Comparison of ENCODE assay signal across 34 cellular contexts in the genomic region with DNA sequence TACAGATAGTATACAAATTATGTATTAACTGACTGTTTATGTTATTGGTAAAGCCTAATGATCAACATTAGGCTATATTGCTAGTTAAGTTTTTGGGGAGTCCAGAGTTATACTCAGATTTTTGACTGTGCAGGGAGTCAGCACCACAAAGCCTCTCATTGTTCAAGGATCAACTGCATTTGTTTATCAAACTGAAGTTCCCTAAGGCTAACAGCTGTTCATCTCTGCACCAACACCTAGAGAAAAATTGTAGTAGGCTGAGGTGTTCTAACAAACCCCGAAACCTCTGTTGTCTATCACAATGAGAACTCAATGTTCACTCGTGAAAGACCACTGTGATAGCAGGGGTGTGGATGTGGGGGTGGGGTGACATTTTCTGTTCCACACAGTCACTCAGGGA.
"Had no signal": no experiment of that assay in that cellular context is flagged by ENCODE, and none has a peak within 500 bp of the region (broad histone marks: within the 10 kb centered on the region; RNA-seq: fewer than 3 reads in every experiment).

No MANE protein-coding gene starts in this region.

- H3K36me3 ChIP-seq: adrenal gland, brain microvascular endothelial cell, breast epithelium had no signal

- H3K27ac ChIP-seq: adrenal gland, body of pancreas, brain microvascular endothelial cell, breast epithelium, VCaP had no signal

- H3K4me3 Mint-ChIP-seq: activated B cell treated with CpG ODN at 0.5 μM for 24 hours; activated CD4-positive, alpha-beta memory T cell treated with anti-CD3 and anti-CD28 coated beads for 36 hours; activated CD4-positive, alpha-beta T cell treated with anti-CD3 and anti-CD28 coated beads, Interleukin-2, amount 10 ng/mL, durations not matched to agents 24 days and 14 days; activated CD8-positive, alpha-beta T cell treated with anti-CD3 and anti-CD28 coated beads for 36 hours; activated naive CD4-positive, alpha-beta T cell treated with anti-CD3 and anti-CD28 coated beads for 36 hours; activated naive CD8-positive, alpha-beta T cell treated with anti-CD3 and anti-CD28 coated beads for 36 hours; activated T-cell treated with anti-CD3 and anti-CD28 coated beads, Interleukin-2, amount 50 U/mL, for 4 hours; activated T-cell treated with anti-CD3 and anti-CD28 coated beads, Interleukin-2, amount 50 U/mL, for 72 hours; activated T-helper 1 cell treated with anti-CD3 and anti-CD28 coated beads, Interleukin-12 subunit alpha, Interleukin-12 subunit beta, Interleukin-2, Interleukin-4 antibody, amounts not matched to agents 30 ng/mL and 10 ng/mL and 1 ng/mL, durations not matched to agents 14 hours and 24 hours and 36 hours; activated T-helper 17 cell treated with anti-CD3 and anti-CD28 coated beads, Interleukin-2, amount 50 U/mL, for 72 hours; T-helper 1 cell treated with Interleukin-12 subunit alpha and Interleukin-12 subunit beta and Interleukin-4 antibody, amounts not matched to agents 30 μg/mL and 1 μg/mL, for 36 hours; T-helper 2 cell treated with Interferon-gamma antibody and Interleukin-4, amounts not matched to agents 5 μg/mL and 100 μg/mL, for 36 hours had no signal

- H3K4me3 ChIP-seq: adrenal gland, body of pancreas, breast epithelium had no signal

- H3K9me3 Mint-ChIP-seq: activated B cell treated with CpG ODN at 0.5 μM for 24 hours; activated CD4-positive, alpha-beta memory T cell treated with anti-CD3 and anti-CD28 coated beads for 36 hours; activated CD4-positive, alpha-beta T cell treated with anti-CD3 and anti-CD28 coated beads, Interleukin-2, amount 10 ng/mL, durations not matched to agents 24 days and 14 days; activated CD8-positive, alpha-beta T cell treated with anti-CD3 and anti-CD28 coated beads for 36 hours; activated naive CD4-positive, alpha-beta T cell treated with anti-CD3 and anti-CD28 coated beads for 36 hours; activated naive CD8-positive, alpha-beta T cell treated with anti-CD3 and anti-CD28 coated beads for 36 hours; activated T-helper 1 cell treated with anti-CD3 and anti-CD28 coated beads, Interleukin-12 subunit alpha, Interleukin-12 subunit beta, Interleukin-2, Interleukin-4 antibody, amounts not matched to agents 30 ng/mL and 10 ng/mL and 1 ng/mL, durations not matched to agents 14 hours and 24 hours and 36 hours; activated T-helper 17 cell treated with anti-CD3 and anti-CD28 coated beads, Interleukin-2, amount 50 U/mL, for 72 hours; T-helper 1 cell treated with Interleukin-12 subunit alpha and Interleukin-12 subunit beta and Interleukin-4 antibody, amounts not matched to agents 30 μg/mL and 1 μg/mL, for 36 hours; T-helper 2 cell treated with Interferon-gamma antibody and Interleukin-4, amounts not matched to agents 5 μg/mL and 100 μg/mL, for 36 hours had no signal

- H3K27ac Mint-ChIP-seq: activated B cell treated with CpG ODN at 0.5 μM for 24 hours; activated CD4-positive, alpha-beta memory T cell treated with anti-CD3 and anti-CD28 coated beads for 36 hours; activated CD4-positive, alpha-beta T cell treated with anti-CD3 and anti-CD28 coated beads, Interleukin-2, amount 10 ng/mL, durations not matched to agents 24 days and 14 days; activated CD8-positive, alpha-beta T cell treated with anti-CD3 and anti-CD28 coated beads for 36 hours; activated naive CD4-positive, alpha-beta T cell treated with anti-CD3 and anti-CD28 coated beads for 36 hours; activated naive CD4-positive, alpha-beta T cell treated with anti-CD3 and anti-CD28 coated beads, Interleukin-2, amount 50 U/mL, for 72 hours; activated naive CD8-positive, alpha-beta T cell treated with anti-CD3 and anti-CD28 coated beads for 36 hours; activated T-cell treated with anti-CD3 and anti-CD28 coated beads, Interleukin-2, amount 50 U/mL, for 72 hours; activated T-helper 1 cell treated with anti-CD3 and anti-CD28 coated beads, Interleukin-12 subunit alpha, Interleukin-12 subunit beta, Interleukin-2, Interleukin-4 antibody, amounts not matched to agents 30 ng/mL and 10 ng/mL and 1 ng/mL, durations not matched to agents 14 hours and 24 hours and 36 hours; activated T-helper 17 cell treated with anti-CD3 and anti-CD28 coated beads, Interleukin-2, amount 50 U/mL, for 72 hours; T-helper 1 cell treated with Interleukin-12 subunit alpha and Interleukin-12 subunit beta and Interleukin-4 antibody, amounts not matched to agents 30 μg/mL and 1 μg/mL, for 36 hours; T-helper 2 cell treated with Interferon-gamma antibody and Interleukin-4, amounts not matched to agents 5 μg/mL and 100 μg/mL, for 36 hours had no signal

- DNase-seq: activated B cell treated with CpG ODN at 0.5 μM for 24 hours; activated CD4-positive, alpha-beta memory T cell treated with anti-CD3 and anti-CD28 coated beads for 36 hours; activated CD4-positive, alpha-beta T cell treated with anti-CD3 and anti-CD28 coated beads for 4 hours; activated CD4-positive, alpha-beta T cell treated with anti-CD3 and anti-CD28 coated beads, Interleukin-2, amount 10 ng/mL, durations not matched to agents 24 days and 14 days; activated CD4-positive, alpha-beta T cell treated with anti-CD3 and anti-CD28 coated beads, Interleukin-2, amount 50 U/mL, for 1 hour; activated CD4-positive, alpha-beta T cell treated with anti-CD3 and anti-CD28 coated beads, Interleukin-2, amount 50 U/mL, for 4 hours; activated CD4-positive, CD25-positive, alpha-beta regulatory T cell treated with anti-CD3 and anti-CD28 coated beads, Interleukin-2, amount 50 U/mL, for 72 hours; activated CD8-positive, alpha-beta memory T cell treated with anti-CD3 and anti-CD28 coated beads, Interleukin-2, amount 50 U/mL, for 4 hours; activated CD8-positive, alpha-beta T cell treated with anti-CD3 and anti-CD28 coated beads for 36 hours; activated effector memory CD4-positive, alpha-beta T cell treated with anti-CD3 and anti-CD28 coated beads, Interleukin-2, amount 50 U/mL, for 16 hours; activated gamma-delta T cell treated with Interleukin-2 at 50 U/mL for 16 hours; activated naive CD4-positive, alpha-beta T cell; activated naive CD4-positive, alpha-beta T cell treated with anti-CD3 and anti-CD28 coated beads for 36 hours; activated naive CD4-positive, alpha-beta T cell treated with anti-CD3 and anti-CD28 coated beads, Interleukin-2, amount 50 U/mL, for 16 hours; activated naive CD8-positive, alpha-beta T cell treated with anti-CD3 and anti-CD28 coated beads for 36 hours; activated T-cell treated with anti-CD3 and anti-CD28 coated beads for 4 hours; activated T-cell treated with anti-CD3 and anti-CD28 coated beads, Interleukin-2, amount 50 U/mL, for 1 hour; activated T-cell treated with anti-CD3 and anti-CD28 coated beads, Interleukin-2, amount 50 U/mL, for 4 hours; activated T-cell treated with anti-CD3 and anti-CD28 coated beads, Interleukin-2, amount 50 U/mL, for 72 hours; adrenal gland; amniotic stem cell; aorta; body of pancreas; brain microvascular endothelial cell; central memory CD4-positive, alpha-beta T cell; T-helper 2 cell; T-helper 9 cell had no signal

- H3K27me3 ChIP-seq: adrenal gland, body of pancreas, brain microvascular endothelial cell, breast epithelium had no signal

- H3K36me3 Mint-ChIP-seq: activated CD4-positive, alpha-beta memory T cell treated with anti-CD3 and anti-CD28 coated beads for 36 hours; activated naive CD4-positive, alpha-beta T cell treated with anti-CD3 and anti-CD28 coated beads, Interleukin-2, amount 50 U/mL, for 72 hours; activated naive CD8-positive, alpha-beta T cell treated with anti-CD3 and anti-CD28 coated beads for 36 hours had no signal

- H3K27me3 Mint-ChIP-seq: activated B cell treated with CpG ODN at 0.5 μM for 24 hours; activated CD4-positive, alpha-beta memory T cell treated with anti-CD3 and anti-CD28 coated beads for 36 hours; activated CD4-positive, alpha-beta T cell treated with anti-CD3 and anti-CD28 coated beads, Interleukin-2, amount 10 ng/mL, durations not matched to agents 24 days and 14 days; activated CD8-positive, alpha-beta T cell treated with anti-CD3 and anti-CD28 coated beads for 36 hours; activated naive CD8-positive, alpha-beta T cell treated with anti-CD3 and anti-CD28 coated beads for 36 hours; activated T-helper 17 cell treated with anti-CD3 and anti-CD28 coated beads, Interleukin-2, amount 50 U/mL, for 72 hours had no signal

- H3K9me3 ChIP-seq: adrenal gland, body of pancreas had no signal

- H3K4me1 Mint-ChIP-seq: activated B cell treated with CpG ODN at 0.5 μM for 24 hours; activated CD4-positive, alpha-beta T cell treated with anti-CD3 and anti-CD28 coated beads, Interleukin-2, amount 10 ng/mL, durations not matched to agents 24 days and 14 days; activated naive CD8-positive, alpha-beta T cell treated with anti-CD3 and anti-CD28 coated beads for 36 hours; activated T-helper 17 cell treated with anti-CD3 and anti-CD28 coated beads, Interleukin-2, amount 50 U/mL, for 72 hours had no signal

- ATAC-seq: activated CD8-positive, alpha-beta T cell treated with anti-CD3 and anti-CD28 coated beads for 36 hours; activated naive CD4-positive, alpha-beta T cell treated with anti-CD3 and anti-CD28 coated beads, Interleukin-2, amount 50 U/mL, for 72 hours; activated T-cell treated with anti-CD3 and anti-CD28 coated beads, Interleukin-2, amount 50 U/mL, for 4 hours; activated T-cell treated with anti-CD3 and anti-CD28 coated beads, Interleukin-2, amount 50 U/mL, for 72 hours; activated T-helper 17 cell treated with anti-CD3 and anti-CD28 coated beads, Interleukin-2, amount 50 U/mL, for 72 hours; body of pancreas had no signal
